In the genomic region with DNA sequence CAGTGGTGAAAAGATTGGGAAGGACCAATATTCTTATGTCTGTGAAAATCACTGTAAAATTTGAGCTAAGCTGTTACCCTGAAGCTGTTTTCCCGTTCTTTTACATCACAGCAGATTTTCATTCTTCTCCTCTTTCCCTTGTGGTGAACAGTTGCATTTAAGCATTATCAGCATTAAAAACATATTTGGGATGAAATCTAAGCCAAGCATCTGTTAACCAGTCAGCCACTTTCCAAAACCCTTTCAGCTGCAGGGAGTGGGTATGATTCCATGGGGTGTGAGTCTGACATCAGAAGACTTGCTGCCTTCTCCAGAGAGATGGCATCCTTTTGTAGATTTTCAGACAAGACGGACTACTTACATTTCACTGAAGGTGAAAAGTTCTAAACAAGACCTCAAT, we compare ENCODE assay signal across 16 cellular contexts.
DNase-seq lines count a peak whose midpoint lies in the region; TF ChIP-seq lines count a peak whose summit lies in the region.
"Had no signal": no experiment of that assay in that cellular context is flagged by ENCODE, and none has a peak within 500 bp of the region (broad histone marks: within the 10 kb centered on the region; RNA-seq: fewer than 3 reads in every experiment).

No MANE protein-coding gene starts in this region.

- TF ChIP-seq CTCF in cardiac fibroblast (IDR thresholded peaks at IDR 0.05; ENCODE audit: low read depth, low read length), result no peak
- no peak for TF ChIP-seq CTCF in nephron progenitor cell (IDR thresholded peaks at IDR 0.05)
- TF ChIP-seq CTCF in right atrium auricular region (IDR thresholded peaks at IDR 0.05), result no peak

- peak overlapping the region in 8 of 11 experiments; percentile 6 to 56 (median 31); a peak in 7 of 22 replicates for H3K4me2 ChIP-seq in BLaER1 treated with 17β-estradiol and CSF1 and Interleukin-3, amounts not matched to agents 10 nM and 100 nM
- H3K4me2 ChIP-seq in Karpas-422 (ENCODE audit: low read depth, low read length, poor library complexity, severe bottlenecking), result no peak overlapping the region

- no peaks in the 10 kb centered on the region for H3K9me3 ChIP-seq in BLaER1 treated with 17β-estradiol and CSF1 and Interleukin-3, amounts not matched to agents 10 nM and 100 nM (replicated peaks in 1 of 11)
- H3K9me3 ChIP-seq in right atrium auricular region, result no peaks in the 10 kb centered on the region
- H3K9me3 ChIP-seq in Karpas-422 (ENCODE audit: low read length), result no peaks in the 10 kb centered on the region

- no peaks in the 10 kb centered on the region for H3K9me3 Mint-ChIP-seq in nephron progenitor cell
- H3K9me3 Mint-ChIP-seq: activated B cell treated with CpG ODN at 0.5 μM for 24 hours; activated naive CD8-positive, alpha-beta T cell treated with anti-CD3 and anti-CD28 coated beads for 36 hours; CD4-positive, alpha-beta memory T cell; stimulated activated naive B cell treated with anti-CD40 and anti-IgM and Interleukin-4, amounts not matched to agents 10 μg/mL and 1 μg/mL and 100 μg/mL, for 72 hours had no signal

- peaks cover 23 to 53% (median 37%) of the 10 kb centered on the region in 10 experiments for H3K4me1 ChIP-seq in BLaER1 treated with 17β-estradiol and CSF1 and Interleukin-3, amounts not matched to agents 10 nM and 100 nM
- peaks cover 0 to 10% of the 10 kb centered on the region in 2 donors for H3K4me1 ChIP-seq in right atrium auricular region
- H3K4me1 ChIP-seq in Karpas-422 (ENCODE audit: low read length), result no peaks in the 10 kb centered on the region

- H3K9me2 ChIP-seq in Karpas-422 (replicated peaks; ENCODE audit: insufficient read depth, low read length), result no peaks in the 10 kb centered on the region

- H3K4me3 Mint-ChIP-seq in nephron progenitor cell, result no peak overlapping the region
- H3K4me3 Mint-ChIP-seq: activated naive CD8-positive, alpha-beta T cell treated with anti-CD3 and anti-CD28 coated beads for 36 hours; stimulated activated naive B cell treated with anti-CD40 and anti-IgM and Interleukin-4, amounts not matched to agents 10 μg/mL and 1 μg/mL and 100 μg/mL, for 72 hours had no signal

- no peak overlapping the region for H3K9ac ChIP-seq in BLaER1 treated with 17β-estradiol and CSF1 and Interleukin-3, amounts not matched to agents 10 nM and 100 nM
- H3K9ac ChIP-seq in Karpas-422 (ENCODE audit: low read length), result no peak overlapping the region

- peaks cover 71 to 100% (median 98%) of the 10 kb centered on the region in 11 experiments for H4K20me1 ChIP-seq in BLaER1 treated with 17β-estradiol and CSF1 and Interleukin-3, amounts not matched to agents 10 nM and 100 nM
- no peaks in the 10 kb centered on the region for H4K20me1 ChIP-seq in Karpas-422 (ENCODE audit: insufficient read depth, low read depth, low read length)

- H3K27me3 Mint-ChIP-seq in nephron progenitor cell (ENCODE audit: low read depth, poor library complexity), result no peaks in the 10 kb centered on the region
- H3K27me3 Mint-ChIP-seq: activated B cell treated with CpG ODN at 0.5 μM for 24 hours; stimulated activated naive B cell treated with anti-CD40 and anti-IgM and Interleukin-4, amounts not matched to agents 10 μg/mL and 1 μg/mL and 100 μg/mL, for 72 hours had no signal

- no peak overlapping the region for H3K4me3 ChIP-seq in BLaER1 treated with 17β-estradiol and CSF1 and Interleukin-3, amounts not matched to agents 10 nM and 100 nM
- H3K4me3 ChIP-seq in cardiac fibroblast (replicated peaks in 1 of 2; ENCODE audit: low read depth in 2 of 2, low read length in 2 of 2), result no peak overlapping the region
- no peak overlapping the region for H3K4me3 ChIP-seq in right atrium auricular region
- H3K4me3 ChIP-seq in Karpas-422 (ENCODE audit: low read length), result no peak overlapping the region

- H2AFZ ChIP-seq in Karpas-422 (ENCODE audit: low read length), result no peak overlapping the region

- no peak overlapping the region for H3K27ac ChIP-seq in BLaER1 treated with 17β-estradiol and CSF1 and Interleukin-3, amounts not matched to agents 10 nM and 100 nM
- H3K27ac ChIP-seq in right atrium auricular region (no peak overlapping the region), Karpas-422 (ENCODE audit: low read length) (no peak overlapping the region)

- H3K79me2 ChIP-seq in Karpas-422 (ENCODE audit: low read length), result no peaks in the 10 kb centered on the region

- H3K27me3 ChIP-seq in BLaER1 treated with 17β-estradiol and CSF1 and Interleukin-3, amounts not matched to agents 10 nM and 100 nM, result no peaks in the 10 kb centered on the region
- H3K27me3 ChIP-seq in right atrium auricular region (no peaks in the 10 kb centered on the region), Karpas-422 (ENCODE audit: low read length) (no peaks in the 10 kb centered on the region)

- H3K27ac Mint-ChIP-seq in nephron progenitor cell, result peak overlapping the region; percentile 39
- H3K27ac Mint-ChIP-seq: activated B cell treated with CpG ODN at 0.5 μM for 24 hours; activated naive CD8-positive, alpha-beta T cell treated with anti-CD3 and anti-CD28 coated beads for 36 hours; CD4-positive, alpha-beta memory T cell; stimulated activated naive B cell treated with anti-CD40 and anti-IgM and Interleukin-4, amounts not matched to agents 10 μg/mL and 1 μg/mL and 100 μg/mL, for 72 hours had no signal

- peaks cover 0 to 7% (median 0%) of the 10 kb centered on the region in 11 experiments; a peak in 4 of 22 replicates for H3K36me3 ChIP-seq in BLaER1 treated with 17β-estradiol and CSF1 and Interleukin-3, amounts not matched to agents 10 nM and 100 nM
- H3K36me3 ChIP-seq in right atrium auricular region, result no peaks in the 10 kb centered on the region
- H3K36me3 ChIP-seq in Karpas-422 (ENCODE audit: insufficient read depth, low read length), result no peaks in the 10 kb centered on the region

- peaks cover 61% of the 10 kb centered on the region for H3K4me1 Mint-ChIP-seq in nephron progenitor cell
- H3K4me1 Mint-ChIP-seq: activated naive CD8-positive, alpha-beta T cell treated with anti-CD3 and anti-CD28 coated beads for 36 hours; CD4-positive, alpha-beta memory T cell had no signal

- no peaks in the 10 kb centered on the region for H3K36me3 Mint-ChIP-seq in nephron progenitor cell (ENCODE audit: low read depth)
- H3K36me3 Mint-ChIP-seq: activated naive CD8-positive, alpha-beta T cell treated with anti-CD3 and anti-CD28 coated beads for 36 hours; CD4-positive, alpha-beta memory T cell had no signal

- peak; percentile 61 for DNase-seq in NCI-H1694 treated with DMSO at 0.1 percent for 48 hours (lab: John Stamatoyannopoulos, UW)
- peak; percentile 33 to 41 for DNase-seq in cardiac fibroblast (ENCODE audit: low read depth in 2 of 2)
- no peak for DNase-seq in nephron progenitor cell
- DNase-seq in right atrium auricular region (ENCODE audit: low spot score), result no peak
- no peak for DNase-seq in AG08396 (ENCODE audit: low spot score)
- DNase-seq in Karpas-422, result no peak
- no peak for DNase-seq in activated T-cell treated with anti-CD3 and anti-CD28 coated beads for 4 hours
- DNase-seq: activated B cell treated with CpG ODN at 0.5 μM for 24 hours; activated naive CD8-positive, alpha-beta T cell treated with anti-CD3 and anti-CD28 coated beads for 36 hours; CD4-positive, alpha-beta memory T cell; cortex of kidney; foreskin melanocyte; Kasumi-1; stimulated activated CD4-positive, alpha-beta T cell treated with anti-CD3 and anti-CD28 coated beads, Interleukin-4, amount 100 ng/mL, for 24 hours; stimulated activated naive B cell treated with anti-CD40 and anti-IgM and Interleukin-4, amounts not matched to agents 10 μg/mL and 1 μg/mL and 100 μg/mL, for 72 hours had no signal

Comparison
In these comparisons a context has a peak if more than half of its experiments do, and no peak if none do; other contexts are left out.
1. DNase-seq: peak in NCI-H1694 treated with DMSO at 0.1 percent for 48 hours (single experiment) and cardiac fibroblast (2 of 2); none in nephron progenitor cell (single experiment), right atrium auricular region (single experiment), AG08396 (single experiment), Karpas-422 (single experiment) and activated T-cell treated with anti-CD3 and anti-CD28 coated beads for 4 hours (single experiment).